11 cellular contexts compared by ENCODE assay signal in the genomic region with DNA sequence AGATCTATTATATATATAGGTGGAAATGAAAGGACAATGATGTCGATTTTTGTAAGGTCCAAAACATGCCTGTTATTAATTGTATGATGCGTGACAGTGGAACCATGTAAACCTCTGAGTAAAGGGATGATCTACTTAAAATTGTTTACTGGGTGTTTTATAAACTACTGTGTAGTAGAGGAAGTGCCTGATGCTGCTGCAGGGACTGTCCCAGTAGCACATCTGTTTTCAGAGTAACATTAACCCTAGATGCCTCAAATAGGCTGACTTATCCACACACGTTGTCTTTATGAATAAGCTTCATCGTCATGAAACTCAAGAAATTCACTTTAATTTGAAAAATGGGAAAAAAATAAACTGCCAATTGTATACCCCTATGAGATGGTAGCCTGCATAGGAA. TPM values are rescaled to one million over a fixed set of nuclear protein-coding genes. Genes with fewer than 3 reads are reported as not detected.
DNase-seq lines count a peak whose midpoint lies in the region; ATAC-seq and TF ChIP-seq lines count a peak whose summit lies in the region.
"Had no signal": no experiment of that assay in that cellular context is flagged by ENCODE, and none has a peak within 500 bp of the region (broad histone marks: within the 10 kb centered on the region; RNA-seq: fewer than 3 reads in every experiment).

No MANE protein-coding gene starts in this region.

- peak overlapping the region; percentile 91 for H3K4me2 ChIP-seq in OCI-LY7 (ENCODE audit: low read length)

- CTCF ChIA-PET in OCI-LY7 (lab: Charles Lee; ENCODE audit: unreplicated experiment), result no interaction called here

- TSS peak; percentile 54 for BruUV-seq in OCI-LY7 (replicated peaks; lab: Mats Ljungman, UMichigan)

- H3K27ac ChIP-seq in OCI-LY7 (ENCODE audit: low read depth, low read length, poor library complexity, severe bottlenecking), result peak overlapping the region; percentile 49
- no peak overlapping the region for H3K27ac ChIP-seq in left ventricle myocardium inferior (replicated peaks)

- POLR2A ChIA-PET in OCI-LY7 (lab: Charles Lee), result interaction anchor here (1.3 to 2.1 kb wide), 2 partner anchors 10 to 22 kb away, joined by 3 to 6 read pairs; no protein-coding TSS in a partner anchor

- no peaks in the 10 kb centered on the region for H3K36me3 Mint-ChIP-seq in memory B cell

- H3K9me2 ChIP-seq in OCI-LY7 (ENCODE audit: insufficient read depth, low read length), result no peaks in the 10 kb centered on the region

- TF ChIP-seq CTCF in GM20000 (IDR thresholded peaks at IDR 0.05; ENCODE audit: extremely low read depth, missing control alignments) (no peak), OCI-LY7 (conservative IDR thresholded peaks at IDR 0.05; ENCODE audit: low read length) (no peak), left ventricle myocardium inferior (IDR thresholded peaks at IDR 0.05; ENCODE audit: borderline replicate concordance) (no peak)

- H3K36me3 ChIP-seq in OCI-LY7 (ENCODE audit: insufficient read depth, low read length) (no peaks in the 10 kb centered on the region), left ventricle myocardium inferior (no peaks in the 10 kb centered on the region)

- H3K4me1 ChIP-seq in OCI-LY7 (ENCODE audit: insufficient read depth, low read length, poor library complexity, severe bottlenecking), result peaks cover 39% of the 10 kb centered on the region
- H3K4me1 ChIP-seq in left ventricle myocardium inferior, result peaks cover 12% of the 10 kb centered on the region

- H3K9me3 ChIP-seq in OCI-LY7 (ENCODE audit: low read length) (no peaks in the 10 kb centered on the region), left ventricle myocardium inferior (replicated peaks) (no peaks in the 10 kb centered on the region)

- H3K4me1 Mint-ChIP-seq in memory B cell, result peaks cover 2% of the 10 kb centered on the region

- peak; percentile 20 for ATAC-seq in memory B cell (ENCODE audit: low read depth)
- ATAC-seq: HCT116 had no signal

- peaks cover 53% of the 10 kb centered on the region for H3K27me3 ChIP-seq in left ventricle myocardium inferior (ENCODE audit: low read depth)

- H3K9me3 Mint-ChIP-seq in memory B cell, result no peaks in the 10 kb centered on the region

- H3K27ac Mint-ChIP-seq in memory B cell, result no peak overlapping the region

- DNase-seq in GM20000 (ENCODE audit: low spot score) (peak; percentile 65), OCI-LY7 (ENCODE audit: low spot score) (peak; percentile 40), memory B cell (ENCODE audit: low spot score in 2 of 2) (no peak), islet precursor cell (no peak), left ventricle myocardium inferior (no peak), SKM-1 treated with dmso at 0.1 percent for 144 hours (lab: John Stamatoyannopoulos, UW; ENCODE audit: unreplicated experiment) (no peak), NCI-H1417 (lab: John Stamatoyannopoulos, UW) (no peak)
- DNase-seq: NCI-H1092, T1000 had no signal

- H3K4me3 ChIP-seq in GM08714 (ENCODE audit: low read length) (peak overlapping the region; percentile 9; the same call in 1 of the 2 replicates), OCI-LY7 (ENCODE audit: low read depth, low read length, poor library complexity, severe bottlenecking) (peak overlapping the region; percentile 75), left ventricle myocardium inferior (no peak overlapping the region)

- H3K79me2 ChIP-seq in OCI-LY7 (ENCODE audit: insufficient read depth, low read depth, low read length), result peaks cover 58% of the 10 kb centered on the region; the same call in 1 of the 2 replicates

- H4K20me1 ChIP-seq in OCI-LY7 (ENCODE audit: insufficient read depth, low read length), result no peaks in the 10 kb centered on the region

- no peak overlapping the region for H2AFZ ChIP-seq in OCI-LY7 (ENCODE audit: low read length)

- intact Hi-C loops in OCI-LY7 (cut with micrococcal nuclease; ENCODE audit: unreplicated experiment), result loop anchor here (2.0 to 10.0 kb wide), 4 partner anchors 134 to 481 kb away; partner anchors contain the start of genes STARD4 and WDR36
- intact Hi-C loops in left ventricle myocardium inferior (cut with micrococcal nuclease), result no loop called here

- peaks cover 4% of the 10 kb centered on the region for H3K27me3 Mint-ChIP-seq in memory B cell

- no peak overlapping the region for H3K4me3 Mint-ChIP-seq in memory B cell

RNA-seq across cellular contexts. Expression of gene CAMK4, which starts 1.7 kb away (rescaled TPM):
- total RNA-seq in OCI-LY7 (2014; rRNA removed; shearing (Covaris generic)), result 36.5 and 40.2 TPM in 2 replicates
- total RNA-seq in OCI-LY7 (2022), result 25.4 and 31.2 TPM in 2 replicates
- 0.36 TPM for total RNA-seq in left ventricle myocardium inferior

Comparison
In these comparisons a context has a peak if more than half of its experiments do, and no peak if none do; other contexts are left out.
1. DNase-seq: peak in GM20000 (single experiment) and OCI-LY7 (single experiment); none in memory B cell (0 of 2), islet precursor cell (single experiment), left ventricle myocardium inferior (single experiment), SKM-1 treated with dmso at 0.1 percent for 144 hours (single experiment) and NCI-H1417 (0 of 3).
2. RNA of gene CAMK4, which starts 1.7 kb away (total RNA-seq): 25.4 to 40.2 TPM in OCI-LY7; 0.36 TPM in left ventricle myocardium inferior (single experiment); every median in the first group is over 10 times any median in the second.